In genomic region chr7:32732767-32733166, GRCh38 we compare ENCODE assay signal across 1 cellular context.
TF ChIP-seq lines count a peak whose summit lies in the region.

No MANE protein-coding gene starts in this region.

TF ChIP-seq in HEK293, 187 proteins besides CTCF, POLR2A, EP300 and RAD21 (continued from another document):
- peak; percentile 66 for TF ChIP-seq ZBTB11 (tag by site-specific recombination; conservative IDR thresholded peaks at IDR 0.05; ENCODE audit: low read depth)
